7 cellular contexts compared by ENCODE assay signal in the genomic region with DNA sequence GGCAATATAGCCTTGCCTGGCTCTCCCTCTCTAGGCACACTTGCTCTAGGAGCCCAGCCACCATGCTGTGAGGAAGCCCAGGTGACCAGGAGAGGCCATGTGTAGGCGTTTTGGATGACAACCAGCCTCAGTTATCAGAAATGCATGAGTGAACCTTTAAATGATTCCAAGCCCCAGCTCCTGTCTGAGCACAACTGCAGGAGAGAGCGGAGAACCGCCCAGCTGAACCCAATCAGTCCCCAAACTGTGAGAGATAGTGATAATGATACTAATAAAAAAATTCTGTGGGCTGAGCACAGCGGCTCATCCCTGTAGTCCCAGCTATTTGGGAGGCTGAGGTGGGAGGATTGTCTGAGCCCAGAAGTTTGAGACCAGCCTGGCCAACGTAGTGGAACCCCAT.
"Had no signal": no experiment of that assay in that cellular context is flagged by ENCODE, and none has a peak within 500 bp of the region (broad histone marks: within the 10 kb centered on the region; RNA-seq: fewer than 3 reads in every experiment).

No MANE protein-coding gene starts in this region.

- ATAC-seq: HCT116, K562 had no signal

- DNase-seq: GOT3, H7, HFFc6, KG1 had no signal

- H3K27ac Mint-ChIP-seq: HFFc6 had no signal

- H3K4me3 Mint-ChIP-seq: HFFc6 had no signal

- H3K36me3 ChIP-seq: HAP-1 had no signal

- H3K4me3 ChIP-seq: HAP-1, K562 had no signal

- H3K4me1 ChIP-seq: HAP-1 had no signal

- H3K9me3 ChIP-seq: HAP-1 had no signal
